In the genomic region with DNA sequence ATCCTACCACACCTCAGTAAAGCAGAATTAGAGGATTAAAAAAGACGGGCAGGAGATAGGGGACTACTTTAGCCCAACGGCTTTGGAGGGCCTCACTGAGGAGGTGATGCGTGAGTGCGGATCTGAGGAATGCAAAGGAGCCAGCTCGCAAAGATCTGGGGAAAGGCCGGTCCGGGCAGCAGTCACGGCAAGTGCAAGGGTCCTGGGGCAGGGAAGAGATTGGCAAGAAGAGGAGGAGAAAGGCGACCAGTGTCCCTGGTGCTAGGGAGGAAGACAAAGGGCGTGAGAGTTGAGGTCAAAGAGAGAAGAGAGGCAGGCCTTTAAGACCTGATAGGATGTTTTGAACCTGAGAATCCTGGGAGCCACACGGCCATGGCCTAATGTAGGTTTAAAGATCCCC, we compare ENCODE assay signal across 15 cellular contexts.
DNase-seq lines count a peak whose midpoint lies in the region; ATAC-seq, FAIRE-seq and TF ChIP-seq lines count a peak whose summit lies in the region.
"Had no signal": no experiment of that assay in that cellular context is flagged by ENCODE, and none has a peak within 500 bp of the region (broad histone marks: within the 10 kb centered on the region; RNA-seq: fewer than 3 reads in every experiment).

No MANE protein-coding gene starts in this region.

- intact Hi-C loops in K562 (cut with micrococcal nuclease) = no loop called here
- intact Hi-C loops in activated naive CD4-positive, alpha-beta T cell treated with anti-CD3 and anti-CD28 coated beads for 36 hours (cut with micrococcal nuclease) = no loop called here
- intact Hi-C loops in CD8-positive, alpha-beta T cell (cut with DNase I, micrococcal nuclease) = no loop called here

- no peaks in the 10 kb centered on the region; the same call in 2 of the 3 replicates for H3K4me1 Mint-ChIP-seq in GM23338
- H3K4me1 Mint-ChIP-seq in activated naive CD4-positive, alpha-beta T cell treated with anti-CD3 and anti-CD28 coated beads for 36 hours (ENCODE audit: low read depth) = no peaks in the 10 kb centered on the region
- no peaks in the 10 kb centered on the region for H3K4me1 Mint-ChIP-seq in CD8-positive, alpha-beta T cell (ENCODE audit: low read depth)

- no peak overlapping the region for H3K27ac ChIP-seq in GM23338 (ENCODE audit: low read depth)
- H3K27ac ChIP-seq in K562 (ENCODE audit: extremely low read depth, low read depth, low read length) = no peak overlapping the region
- H3K27ac ChIP-seq in muscle layer of colon (ENCODE audit: low read depth, low read length) = peak overlapping the region; percentile 89
- peak overlapping the region; percentile 40 for H3K27ac ChIP-seq in skeletal muscle tissue (ENCODE audit: low read depth, low read length)
- no peak overlapping the region for H3K27ac ChIP-seq in mesendoderm (ENCODE audit: low read depth, low read length)
- H3K27ac ChIP-seq in CD8-positive, alpha-beta T cell (ENCODE audit: low read depth, low read length) = no peak overlapping the region
- H3K27ac ChIP-seq: BLaER1 treated with 17β-estradiol and CSF1 and Interleukin-3, amounts not matched to agents 10 nM and 100 nM had no signal

- TF ChIP-seq EP300 in K562 (IDR thresholded peaks at IDR 0.05; ENCODE audit: low read length) = no peak

- no peak overlapping the region for H3K27ac Mint-ChIP-seq in GM23338
- H3K27ac Mint-ChIP-seq in activated naive CD4-positive, alpha-beta T cell treated with anti-CD3 and anti-CD28 coated beads for 36 hours = no peak overlapping the region
- H3K27ac Mint-ChIP-seq in CD8-positive, alpha-beta T cell = no peak overlapping the region

- H3K18ac ChIP-seq in mesendoderm (ENCODE audit: low read length) = no peak overlapping the region

- H3K79me2 ChIP-seq in GM23338 (replicated peaks; ENCODE audit: insufficient read depth) (no peaks in the 10 kb centered on the region), K562 (ENCODE audit: control insufficient read depth, insufficient read depth, low read length) (no peaks in the 10 kb centered on the region), mesendoderm (ENCODE audit: control insufficient read depth, insufficient read depth, low read length) (no peaks in the 10 kb centered on the region)

- no peaks in the 10 kb centered on the region for H3F3A ChIP-seq in GM23338 (replicated peaks; ENCODE audit: low read depth)

- H2AK5ac ChIP-seq in mesendoderm (ENCODE audit: low read length) = no peak overlapping the region

- no peak overlapping the region for H3K4me3 Mint-ChIP-seq in GM23338
- H3K4me3 Mint-ChIP-seq in activated naive CD4-positive, alpha-beta T cell treated with anti-CD3 and anti-CD28 coated beads for 36 hours = no peak overlapping the region
- H3K4me3 Mint-ChIP-seq in CD8-positive, alpha-beta T cell = no peak overlapping the region

- no peak overlapping the region for H3K4me3 ChIP-seq in GM23338
- no peak overlapping the region for H3K4me3 ChIP-seq in K562
- peak overlapping the region in 1 of 2 donors; percentile 46 for H3K4me3 ChIP-seq in muscle layer of colon (ENCODE audit: low read depth in 1 of 2, low read length in 2 of 2)
- H3K4me3 ChIP-seq in skeletal muscle tissue (ENCODE audit: low read length in 3 of 3) = no peak overlapping the region
- no peak overlapping the region for H3K4me3 ChIP-seq in mesendoderm (ENCODE audit: low read length)
- H3K4me3 ChIP-seq in CD8-positive, alpha-beta T cell (ENCODE audit: low read depth, low read length) = no peak overlapping the region
- H3K4me3 ChIP-seq: BLaER1 treated with 17β-estradiol and CSF1 and Interleukin-3, amounts not matched to agents 10 nM and 100 nM had no signal

- no peak overlapping the region for H3K23ac ChIP-seq in mesendoderm (ENCODE audit: low read length)

- TF ChIP-seq CTCF in GM23338 (conservative IDR thresholded peaks at IDR 0.05; ENCODE audit: low read depth in 2 of 2) (no peak), K562 (IDR thresholded peaks at IDR 0.05 in 2 of 3, conservative IDR thresholded peaks at IDR 0.05 in 1 of 3; ENCODE audit: insufficient read depth in 2 of 3, low read depth in 1 of 3, low read length in 3 of 3) (no peak)
- no peak for TF ChIP-seq CTCF in CD8-positive, alpha-beta T cell (IDR thresholded peaks at IDR 0.05)

- H2BK120ac ChIP-seq in mesendoderm (ENCODE audit: low read depth, low read length) = no peak overlapping the region

- ATAC-seq in GM23338 (no peak), K562 (no peak)
- ATAC-seq in CD8-positive, alpha-beta T cell = no peak

- H3K9me1 ChIP-seq in K562 (ENCODE audit: control insufficient read depth, insufficient read depth, low read length) = no peaks in the 10 kb centered on the region

- no peak overlapping the region for H3K9ac ChIP-seq in K562 (ENCODE audit: insufficient read depth in 1 of 2, low read depth in 2 of 2, low read length in 2 of 2)
- H3K9ac ChIP-seq in muscle layer of colon (ENCODE audit: low read length) = no peak overlapping the region
- peak overlapping the region in 1 of 3 donors; percentile 2 for H3K9ac ChIP-seq in skeletal muscle tissue (ENCODE audit: low read depth in 1 of 3, low read length in 3 of 3)
- no peak overlapping the region for H3K9ac ChIP-seq in mesendoderm (ENCODE audit: low read length)
- H3K9ac ChIP-seq: BLaER1 treated with 17β-estradiol and CSF1 and Interleukin-3, amounts not matched to agents 10 nM and 100 nM had no signal

- H3K4me2 ChIP-seq in GM23338 (no peak overlapping the region), K562 (ENCODE audit: insufficient read depth, low read length) (no peak overlapping the region), mesendoderm (ENCODE audit: low read length) (no peak overlapping the region)
- H3K4me2 ChIP-seq: BLaER1 treated with 17β-estradiol and CSF1 and Interleukin-3, amounts not matched to agents 10 nM and 100 nM had no signal

- in situ Hi-C loops in K562 (cut with MboI) = no loop called here

- no peaks in the 10 kb centered on the region for H3K27me3 ChIP-seq in GM23338 (ENCODE audit: insufficient read depth)
- peaks cover 14 to 42% of the 10 kb centered on the region in 2 experiments for H3K27me3 ChIP-seq in K562 (ENCODE audit: control insufficient read depth in 2 of 2, insufficient read depth in 2 of 2, low read length in 2 of 2)
- no peaks in the 10 kb centered on the region for H3K27me3 ChIP-seq in muscle layer of colon (ENCODE audit: control insufficient read depth in 1 of 2, insufficient read depth in 2 of 2, low read length in 2 of 2)
- no peaks in the 10 kb centered on the region for H3K27me3 ChIP-seq in skeletal muscle tissue (ENCODE audit: control insufficient read depth in 3 of 3, insufficient read depth in 3 of 3, low read length in 3 of 3)
- H3K27me3 ChIP-seq in mesendoderm (ENCODE audit: insufficient read depth, low read length, poor library complexity) = no peaks in the 10 kb centered on the region
- no peaks in the 10 kb centered on the region for H3K27me3 ChIP-seq in CD8-positive, alpha-beta T cell (ENCODE audit: insufficient read depth, low read length)
- H3K27me3 ChIP-seq: BLaER1 treated with 17β-estradiol and CSF1 and Interleukin-3, amounts not matched to agents 10 nM and 100 nM had no signal

- TF ChIP-seq POLR2A in K562 (conservative IDR thresholded peaks at IDR 0.05) = no peak

- H4K20me1 ChIP-seq in GM23338 (replicated peaks; ENCODE audit: insufficient read depth) (no peaks in the 10 kb centered on the region), K562 (replicated peaks; ENCODE audit: control insufficient read depth, insufficient read depth, low read length) (no peaks in the 10 kb centered on the region)
- H4K20me1 ChIP-seq: BLaER1 treated with 17β-estradiol and CSF1 and Interleukin-3, amounts not matched to agents 10 nM and 100 nM had no signal

- H3K36me3 Mint-ChIP-seq in GM23338 (ENCODE audit: low read depth) = no peaks in the 10 kb centered on the region; the same call in 2 of the 3 replicates
- H3K36me3 Mint-ChIP-seq in activated naive CD4-positive, alpha-beta T cell treated with anti-CD3 and anti-CD28 coated beads for 36 hours (ENCODE audit: low read depth) = no peaks in the 10 kb centered on the region
- H3K36me3 Mint-ChIP-seq in CD8-positive, alpha-beta T cell = no peaks in the 10 kb centered on the region

- no peak overlapping the region for H4K5ac ChIP-seq in mesendoderm (ENCODE audit: low read length)

- DNase-seq in GM23338 (ENCODE audit: low spot score) (no peak), K562 (ENCODE audit: extremely low read depth in 1 of 4, low spot score in 3 of 4) (no peak), mesendoderm (no peak), globus pallidus (ENCODE audit: low spot score) (no peak)
- no peak for DNase-seq in activated naive CD4-positive, alpha-beta T cell treated with anti-CD3 and anti-CD28 coated beads for 36 hours
- no peak for DNase-seq in CD8-positive, alpha-beta T cell
- DNase-seq: DMS 273 treated with DMSO at 0.1 percent for 48 hours, GOT3, IMR-90, NCI-H1417, NCI-H2029, NCI-H2171 treated with DMSO at 0.1 percent for 48 hours had no signal

- no peak for TF ChIP-seq RAD21 in K562 (CRISPR knock-in tag; conservative IDR thresholded peaks at IDR 0.05 in 1 of 2, IDR thresholded peaks at IDR 0.05 in 1 of 2)

- H3K56ac ChIP-seq in mesendoderm (ENCODE audit: low read length) = no peak overlapping the region

- no peaks in the 10 kb centered on the region for H3K9me3 Mint-ChIP-seq in GM23338
- H3K9me3 Mint-ChIP-seq in activated naive CD4-positive, alpha-beta T cell treated with anti-CD3 and anti-CD28 coated beads for 36 hours = no peaks in the 10 kb centered on the region
- no peaks in the 10 kb centered on the region for H3K9me3 Mint-ChIP-seq in CD8-positive, alpha-beta T cell

- WGBS in K562 (ENCODE audit: insufficient coverage, low coverage, missing lambda C conversion rate) = 6% methylated on average over 10 of the region's 11 CpGs
- WGBS in mesendoderm (ENCODE audit: extremely low coverage, insufficient coverage, low lambda C conversion rate) = no CpG with 5 or more reads among the region's 11 CpGs

- CTCF ChIA-PET in K562 (lab: Yijun Ruan, JAX; ENCODE audit: low intra/inter-chr PET ratio) = no interaction called here
- CTCF ChIA-PET in activated naive CD4-positive, alpha-beta T cell treated with anti-CD3 and anti-CD28 coated beads for 36 hours (lab: Charles Lee) = interaction anchor here (1.2 to 1.5 kb wide), 2 partner anchors 11 kb away, joined by 3 to 4 read pairs; no protein-coding TSS in a partner anchor
- CTCF ChIA-PET in CD8-positive, alpha-beta T cell (lab: Charles Lee) = no interaction called here

- H4K8ac ChIP-seq in mesendoderm (ENCODE audit: low read depth, low read length) = no peak overlapping the region

- H3K9me3 ChIP-seq in K562 (replicated peaks; ENCODE audit: control insufficient read depth, insufficient read depth, low read depth, low read length) (no peaks in the 10 kb centered on the region), muscle layer of colon (ENCODE audit: low read length) (no peaks in the 10 kb centered on the region), skeletal muscle tissue (ENCODE audit: control insufficient read depth in 3 of 3, low read length in 3 of 3) (no peaks in the 10 kb centered on the region)
- no peaks in the 10 kb centered on the region for H3K9me3 ChIP-seq in CD8-positive, alpha-beta T cell (ENCODE audit: low read length)
- H3K9me3 ChIP-seq: BLaER1 treated with 17β-estradiol and CSF1 and Interleukin-3, amounts not matched to agents 10 nM and 100 nM had no signal

- H3K9me2 ChIP-seq in GM23338 (ENCODE audit: insufficient read depth) = peaks cover 7% of the 10 kb centered on the region; the same call in 1 of the 2 replicates

- no peak overlapping the region for H2BK5ac ChIP-seq in mesendoderm (ENCODE audit: low read length)

- no peak overlapping the region for H3K4ac ChIP-seq in mesendoderm (ENCODE audit: low read depth, low read length)

- H2BK15ac ChIP-seq in mesendoderm (replicated peaks; ENCODE audit: low read depth) = no peak overlapping the region

- H3K36me3 ChIP-seq in GM23338 (ENCODE audit: insufficient read depth) (no peaks in the 10 kb centered on the region), K562 (ENCODE audit: control insufficient read depth, insufficient read depth, low read length) (no peaks in the 10 kb centered on the region), muscle layer of colon (ENCODE audit: insufficient read depth, low read length) (no peaks in the 10 kb centered on the region), skeletal muscle tissue (ENCODE audit: control insufficient read depth in 3 of 3, insufficient read depth in 3 of 3, low read length in 3 of 3) (no peaks in the 10 kb centered on the region), mesendoderm (ENCODE audit: control insufficient read depth, insufficient read depth, low read length) (no peaks in the 10 kb centered on the region)
- no peaks in the 10 kb centered on the region for H3K36me3 ChIP-seq in CD8-positive, alpha-beta T cell (ENCODE audit: insufficient read depth, low read length)
- H3K36me3 ChIP-seq: BLaER1 treated with 17β-estradiol and CSF1 and Interleukin-3, amounts not matched to agents 10 nM and 100 nM had no signal

- H2AFZ ChIP-seq in GM23338 (peak overlapping the region; percentile 78), K562 (ENCODE audit: low read depth, low read length) (no peak overlapping the region)

- POLR2A ChIA-PET in K562 (lab: Yijun Ruan, JAX) = interaction anchor here (1.1 to 2.1 kb wide), 2 partner anchors 11 to 42 kb away, joined by 4 to 7 read pairs; no protein-coding TSS in a partner anchor
- POLR2A ChIA-PET in CD8-positive, alpha-beta T cell (lab: Charles Lee) = no interaction called here

- no TSS peak for BruUV-seq in K562 (replicated peaks; lab: Mats Ljungman, UMichigan)

- H3K27me3 Mint-ChIP-seq in GM23338 (ENCODE audit: insufficient read depth, low read depth, poor library complexity) = peaks cover 9% of the 10 kb centered on the region
- H3K27me3 Mint-ChIP-seq in activated naive CD4-positive, alpha-beta T cell treated with anti-CD3 and anti-CD28 coated beads for 36 hours (ENCODE audit: low read depth) = peaks cover 6% of the 10 kb centered on the region
- H3K27me3 Mint-ChIP-seq in CD8-positive, alpha-beta T cell (ENCODE audit: low read depth) = peaks cover 16% of the 10 kb centered on the region

- no peak for FAIRE-seq in K562 (lab: Jason Lieb, UNC)

- H3K79me1 ChIP-seq in mesendoderm (ENCODE audit: low read length) = no peaks in the 10 kb centered on the region

- no peaks in the 10 kb centered on the region for H3K4me1 ChIP-seq in GM23338 (ENCODE audit: insufficient read depth)
- H3K4me1 ChIP-seq in K562 (replicated peaks in 1 of 2; ENCODE audit: control insufficient read depth in 2 of 2, insufficient read depth in 2 of 2, low read length in 2 of 2) = no peaks in the 10 kb centered on the region
- peaks cover 52% of the 10 kb centered on the region for H3K4me1 ChIP-seq in muscle layer of colon (ENCODE audit: insufficient read depth, low read length)
- H3K4me1 ChIP-seq in skeletal muscle tissue (ENCODE audit: control insufficient read depth in 3 of 3, insufficient read depth in 3 of 3, low read length in 3 of 3) = peaks cover 20 to 33% (median 20%) of the 10 kb centered on the region in 3 donors
- H3K4me1 ChIP-seq in mesendoderm (ENCODE audit: control insufficient read depth, low read depth, low read length) = no peaks in the 10 kb centered on the region
- no peaks in the 10 kb centered on the region for H3K4me1 ChIP-seq in CD8-positive, alpha-beta T cell (ENCODE audit: insufficient read depth, low read length)

Comparison
In these comparisons a context has a peak if more than half of its experiments do, and no peak if none do; other contexts are left out.
1. H3K27ac ChIP-seq: peak in muscle layer of colon (single experiment) and skeletal muscle tissue (single experiment); none in GM23338 (single experiment), K562 (single experiment), mesendoderm (single experiment) and CD8-positive, alpha-beta T cell (single experiment).